Comparison of ENCODE assay signal across 21 cellular contexts in genomic region chr6:107743311-107743710, GRCh38.
DNase-seq lines count a peak whose midpoint lies in the region; ATAC-seq and TF ChIP-seq lines count a peak whose summit lies in the region.
"Had no signal": no experiment of that assay in that cellular context is flagged by ENCODE, and none has a peak within 500 bp of the region (broad histone marks: within the 10 kb centered on the region; RNA-seq: fewer than 3 reads in every experiment).

No MANE protein-coding gene starts in this region.

- H3K36me3 Mint-ChIP-seq in activated T-cell treated with anti-CD3 and anti-CD28 coated beads, Interleukin-2, amount 50 U/mL, for 72 hours (ENCODE audit: insufficient read depth in 2 of 2) = peaks cover 0 to 11% of the 10 kb centered on the region in 2 donors
- H3K36me3 Mint-ChIP-seq in CD8-positive, alpha-beta T cell = peaks cover 89% of the 10 kb centered on the region
- peaks cover 16% of the 10 kb centered on the region for H3K36me3 Mint-ChIP-seq in T-helper 17 cell (ENCODE audit: low read depth)
- peaks cover 48% of the 10 kb centered on the region for H3K36me3 Mint-ChIP-seq in memory B cell
- H3K36me3 Mint-ChIP-seq: CD14-positive monocyte had no signal

- no peak overlapping the region for H3K4me3 ChIP-seq in CD8-positive, alpha-beta T cell (ENCODE audit: low read depth, low read length)
- H3K4me3 ChIP-seq in coronary artery = no peak overlapping the region
- H3K4me3 ChIP-seq: MG63, PC-9 had no signal

- no peak overlapping the region for H3K4me3 Mint-ChIP-seq in activated T-cell treated with anti-CD3 and anti-CD28 coated beads, Interleukin-2, amount 50 U/mL, for 72 hours
- no peak overlapping the region for H3K4me3 Mint-ChIP-seq in CD8-positive, alpha-beta T cell
- H3K4me3 Mint-ChIP-seq in T-helper 17 cell (no peak overlapping the region), memory B cell (no peak overlapping the region)
- H3K4me3 Mint-ChIP-seq: CD14-positive monocyte had no signal

- intact Hi-C loops in CD8-positive, alpha-beta T cell (cut with DNase I, micrococcal nuclease) = loop anchor here (5.0 to 10.0 kb wide), 2 partner anchors 44 to 1219 kb away; no protein-coding TSS in a partner anchor

- H3K27ac ChIP-seq in CD8-positive, alpha-beta T cell (ENCODE audit: low read depth, low read length) = no peak overlapping the region
- H3K27ac ChIP-seq in coronary artery = no peak overlapping the region
- H3K27ac ChIP-seq: PC-9 had no signal

- no peak for TF ChIP-seq CTCF in CD8-positive, alpha-beta T cell (IDR thresholded peaks at IDR 0.05)
- no peak for TF ChIP-seq CTCF in coronary artery (IDR thresholded peaks at IDR 0.05)

- peaks cover 18% of the 10 kb centered on the region for H3K36me3 ChIP-seq in CD8-positive, alpha-beta T cell (ENCODE audit: insufficient read depth, low read length)
- H3K36me3 ChIP-seq: MG63 had no signal

- H3K4me1 ChIP-seq in CD8-positive, alpha-beta T cell (ENCODE audit: insufficient read depth, low read length) = peaks cover 43% of the 10 kb centered on the region
- H3K4me1 ChIP-seq: Caco-2 had no signal

- no peak for ATAC-seq in activated T-cell treated with anti-CD3 and anti-CD28 coated beads, Interleukin-2, amount 50 U/mL, for 72 hours (replicated peaks in 1 of 2)
- no peak for ATAC-seq in CD8-positive, alpha-beta T cell
- ATAC-seq in T-helper 17 cell (no peak), memory B cell (ENCODE audit: low read depth) (no peak)

- no peaks in the 10 kb centered on the region for H3K27me3 Mint-ChIP-seq in activated T-cell treated with anti-CD3 and anti-CD28 coated beads, Interleukin-2, amount 50 U/mL, for 72 hours (ENCODE audit: low read depth)
- no peaks in the 10 kb centered on the region for H3K27me3 Mint-ChIP-seq in CD8-positive, alpha-beta T cell (ENCODE audit: low read depth)
- no peaks in the 10 kb centered on the region for H3K27me3 Mint-ChIP-seq in T-helper 17 cell
- H3K27me3 Mint-ChIP-seq in memory B cell = no peaks in the 10 kb centered on the region

- H3K9me3 ChIP-seq in CD8-positive, alpha-beta T cell (ENCODE audit: low read length) = no peaks in the 10 kb centered on the region
- H3K9me3 ChIP-seq in T-helper 17 cell (ENCODE audit: control insufficient read depth, low read length, poor library complexity, severe bottlenecking) = peaks cover 3% of the 10 kb centered on the region
- H3K9me3 ChIP-seq: Caco-2, MG63 had no signal

- peak overlapping the region; percentile 58 for H3K27ac Mint-ChIP-seq in activated T-cell treated with anti-CD3 and anti-CD28 coated beads, Interleukin-2, amount 50 U/mL, for 72 hours
- H3K27ac Mint-ChIP-seq in CD8-positive, alpha-beta T cell = peak overlapping the region; percentile 53
- H3K27ac Mint-ChIP-seq in T-helper 17 cell (peak overlapping the region; percentile 98), memory B cell (peak overlapping the region; percentile 45)
- H3K27ac Mint-ChIP-seq: CD14-positive monocyte had no signal

- POLR2A ChIA-PET in CD8-positive, alpha-beta T cell (lab: Charles Lee) = interaction anchor here (1.0 to 1.2 kb wide), 2 partner anchors 28 to 105 kb away, joined by 3 to 4 read pairs; no protein-coding TSS in a partner anchor

- no peak for DNase-seq in activated T-cell treated with anti-CD3 and anti-CD28 coated beads, Interleukin-2, amount 50 U/mL, for 72 hours
- no peak for DNase-seq in activated T-cell treated with anti-CD3 and anti-CD28 coated beads for 4 hours
- DNase-seq in CD8-positive, alpha-beta T cell = no peak
- DNase-seq in T-helper 17 cell = no peak
- no peak for DNase-seq in memory B cell (ENCODE audit: low spot score in 2 of 2)
- DNase-seq in coronary artery (ENCODE audit: low spot score) = no peak
- DNase-seq in cerebellar nuclear complex (lab: John Stamatoyannopoulos, UW) = no peak
- no peak for DNase-seq in NCI-H1105 (lab: John Stamatoyannopoulos, UW)
- DNase-seq: Caco-2, DMS 273 treated with DMSO at 0.1 percent for 48 hours, DMS79 treated with DMSO at 0.1 percent for 48 hours, MG63, NCI-H1436 treated with DMSO at 0.1 percent for 48 hours, NCI-H2029, NCI-H2171 treated with DMSO at 0.1 percent for 48 hours, NCI-H446 treated with DMSO at 0.1 percent for 48 hours, NCI-H69, PC-9, RPMI8226, SHP77 had no signal

- no peaks in the 10 kb centered on the region for H3K9me3 Mint-ChIP-seq in activated T-cell treated with anti-CD3 and anti-CD28 coated beads, Interleukin-2, amount 50 U/mL, for 72 hours
- H3K9me3 Mint-ChIP-seq in CD8-positive, alpha-beta T cell = peaks cover 8% of the 10 kb centered on the region
- no peaks in the 10 kb centered on the region for H3K9me3 Mint-ChIP-seq in memory B cell
- H3K9me3 Mint-ChIP-seq: CD14-positive monocyte had no signal

- CTCF ChIA-PET in CD8-positive, alpha-beta T cell (lab: Charles Lee) = interaction anchor here (1.6 to 8.5 kb wide), 3 partner anchors 13 to 105 kb away, joined by 7 to 52 read pairs (median 9); no protein-coding TSS in a partner anchor

- no peaks in the 10 kb centered on the region for H3K27me3 ChIP-seq in CD8-positive, alpha-beta T cell (ENCODE audit: insufficient read depth, low read length)
- H3K27me3 ChIP-seq: MG63 had no signal

- H3K4me1 Mint-ChIP-seq in activated T-cell treated with anti-CD3 and anti-CD28 coated beads, Interleukin-2, amount 50 U/mL, for 72 hours (ENCODE audit: low read depth) = peaks cover 31% of the 10 kb centered on the region
- H3K4me1 Mint-ChIP-seq in CD8-positive, alpha-beta T cell (ENCODE audit: low read depth) = peaks cover 64% of the 10 kb centered on the region
- H3K4me1 Mint-ChIP-seq in T-helper 17 cell (peaks cover 50% of the 10 kb centered on the region), memory B cell (peaks cover 16% of the 10 kb centered on the region)
- H3K4me1 Mint-ChIP-seq: CD14-positive monocyte had no signal

Comparison
In these comparisons a context has a peak if more than half of its experiments do, and no peak if none do; other contexts are left out.
1. H3K27ac Mint-ChIP-seq: peak in every context shown above with its lines; median percentile 98 in T-helper 17 cell; 58 in activated T-cell treated with anti-CD3 and anti-CD28 coated beads, Interleukin-2, amount 50 U/mL, for 72 hours; 53 in CD8-positive, alpha-beta T cell; 45 in memory B cell.